Comparison of ENCODE assay signal across 23 cellular contexts in the genomic region with DNA sequence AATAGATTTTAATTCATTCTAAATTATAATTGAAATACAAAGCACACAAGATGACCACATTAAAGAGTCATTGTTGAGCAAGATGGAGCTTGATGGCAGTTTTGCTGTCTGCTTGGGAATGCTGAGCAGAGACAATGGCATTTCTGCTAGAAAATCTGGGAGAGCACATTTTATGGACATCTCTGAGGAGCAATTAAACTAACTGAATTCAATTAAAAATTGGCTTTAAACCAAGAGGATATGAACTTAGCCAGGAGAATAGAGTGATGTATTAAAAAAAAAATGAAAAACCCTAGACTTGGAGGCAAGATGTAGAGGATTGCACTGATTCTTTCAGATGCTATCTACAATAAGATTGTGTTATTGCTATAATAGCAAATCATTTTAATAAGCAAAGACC. TPM values are rescaled to one million over a fixed set of nuclear protein-coding genes. Genes with fewer than 3 reads are reported as not detected.
"Had no signal": no experiment of that assay in that cellular context is flagged by ENCODE, and none has a peak within 500 bp of the region (broad histone marks: within the 10 kb centered on the region; RNA-seq: fewer than 3 reads in every experiment).

No MANE protein-coding gene starts in this region.

- H3K27ac ChIP-seq: colonic mucosa, epithelial cell of prostate, esophagus squamous epithelium, gastrocnemius medialis, heart right ventricle, left lung, lower lobe of right lung had no signal

- DNase-seq: colonic mucosa; cortex of kidney; effector CD8-positive, alpha-beta T cell; effector memory CD8-positive, alpha-beta T cell; endodermal cell; erythroblast; esophagus squamous epithelium; foreskin fibroblast; foreskin melanocyte; gastrocnemius medialis; glutamatergic neuron; head of caudate nucleus; heart right ventricle; hippocampal formation; left cardiac atrium; left lung; left ventricle myocardium superior; lower lobe of right lung; mesenchymal stem cell; naive thymus-derived CD4-positive, alpha-beta T cell had no signal

- H3K27me3 ChIP-seq: colonic mucosa, esophagus squamous epithelium, gastrocnemius medialis, heart right ventricle, left lung had no signal

- H3K4me1 ChIP-seq: colonic mucosa, esophagus squamous epithelium, gastrocnemius medialis, heart right ventricle, left lung, lower lobe of right lung had no signal

- H3K9me3 ChIP-seq: colonic mucosa, esophagus squamous epithelium, gastrocnemius medialis, heart right ventricle, left lung, lower lobe of right lung had no signal

- H3K36me3 ChIP-seq: colonic mucosa, esophagus squamous epithelium, gastrocnemius medialis, heart right ventricle, left lung, lower lobe of right lung had no signal

- H3K4me3 ChIP-seq: colonic mucosa, esophagus squamous epithelium, gastrocnemius medialis, heart right ventricle, left lung, lower lobe of right lung had no signal

- ATAC-seq: effector memory CD8-positive, alpha-beta T cell; esophagus mucosa; gastrocnemius medialis; heart right ventricle; left cardiac atrium; left lung; left ventricle myocardium superior; lower lobe of right lung; naive thymus-derived CD4-positive, alpha-beta T cell had no signal

RNA-seq across cellular contexts. Expression of a gene that starts 19.1 kb away (rescaled TPM):
- polyA plus RNA-seq: keratinocyte; naive thymus-derived CD4-positive, alpha-beta T cell had no signal
